In the genomic region with DNA sequence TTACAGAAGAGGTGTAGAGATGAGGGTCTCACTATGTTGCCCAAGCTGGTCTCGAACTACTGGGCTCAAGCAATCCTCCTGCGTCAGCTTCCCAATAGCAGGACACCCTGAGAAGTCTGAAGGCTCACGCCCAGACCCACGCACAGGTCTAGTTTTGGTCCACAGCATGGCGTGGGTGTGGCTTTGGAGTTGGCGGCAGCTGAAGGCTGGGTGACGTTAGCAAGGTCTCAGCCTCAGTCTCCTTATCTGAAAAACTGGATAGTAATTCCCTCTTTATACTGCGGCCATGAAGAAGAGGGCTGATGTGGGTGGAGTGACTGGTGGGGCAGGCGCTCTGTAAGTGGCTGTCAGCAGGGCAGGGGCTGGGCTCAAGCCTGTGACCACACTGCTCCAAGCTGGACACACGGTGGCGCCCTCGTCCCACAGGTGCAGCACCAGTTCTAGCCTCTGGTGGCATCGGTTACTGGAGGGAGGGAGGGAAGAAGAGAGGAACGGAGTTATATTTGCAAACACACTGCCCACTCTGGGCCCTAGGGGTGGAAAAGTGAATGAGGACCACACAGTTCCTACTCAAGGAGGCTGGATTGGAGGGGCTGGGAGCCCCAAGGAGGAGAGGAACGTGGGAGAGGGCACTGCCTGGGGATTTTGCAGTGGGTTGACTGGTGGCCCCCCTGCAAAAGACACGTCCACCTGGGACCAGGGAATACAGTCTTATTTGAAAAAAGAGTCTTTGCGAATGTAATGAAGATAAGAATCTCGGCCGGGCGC, we compare ENCODE assay signal across 1 cellular context.
A peak's percentile ranks its signal among the peaks of the same experiment; 100 is the strongest.
TF ChIP-seq lines count a peak whose summit lies in the region.

No MANE protein-coding gene starts in this region.

TF ChIP-seq in HEK293, 187 proteins besides CTCF, POLR2A, EP300 and RAD21 (continued from another document and continues in another):
- TF ChIP-seq, protein P1, sequence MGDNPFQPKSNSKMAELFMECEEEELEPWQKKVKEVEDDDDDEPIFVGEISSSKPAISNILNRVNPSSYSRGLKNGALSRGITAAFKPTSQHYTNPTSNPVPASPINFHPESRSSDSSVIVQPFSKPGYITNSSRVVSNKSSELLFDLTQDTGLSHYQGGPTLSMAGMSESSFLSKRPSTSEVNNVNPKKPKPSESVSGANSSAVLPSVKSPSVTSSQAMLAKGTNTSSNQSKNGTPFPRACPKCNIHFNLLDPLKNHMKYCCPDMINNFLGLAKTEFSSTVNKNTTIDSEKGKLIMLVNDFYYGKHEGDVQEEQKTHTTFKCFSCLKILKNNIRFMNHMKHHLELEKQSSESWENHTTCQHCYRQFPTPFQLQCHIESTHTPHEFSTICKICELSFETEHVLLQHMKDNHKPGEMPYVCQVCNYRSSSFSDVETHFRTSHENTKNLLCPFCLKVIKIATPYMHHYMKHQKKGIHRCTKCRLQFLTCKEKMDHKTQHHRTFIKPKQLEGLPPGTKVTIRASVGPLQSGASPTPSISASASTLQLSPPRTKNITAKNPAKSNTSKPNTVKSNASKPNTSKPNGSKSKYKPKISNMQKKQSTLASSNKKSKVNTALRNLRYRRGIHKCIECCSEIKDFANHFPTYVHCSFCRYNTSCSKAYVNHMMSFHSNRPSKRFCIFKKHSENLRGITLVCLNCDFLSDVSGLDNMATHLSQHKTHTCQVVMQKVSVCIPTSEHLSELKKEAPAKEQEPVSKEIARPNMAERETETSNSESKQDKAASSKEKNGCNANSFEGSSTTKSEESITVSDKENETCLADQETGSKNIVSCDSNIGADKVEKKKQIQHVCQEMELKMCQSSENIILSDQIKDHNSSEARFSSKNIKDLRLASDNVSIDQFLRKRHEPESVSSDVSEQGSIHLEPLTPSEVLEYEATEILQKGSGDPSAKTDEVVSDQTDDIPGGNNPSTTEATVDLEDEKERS (tag by site-specific recombination; IDR thresholded peaks at IDR 0.05): no peak
- TF ChIP-seq ZNF24 (tag by site-specific recombination; IDR thresholded peaks at IDR 0.05) (peak; percentile 16; the same call in 1 of the 2 replicates), ZNF660 (tag by site-specific recombination; IDR thresholded peaks at IDR 0.05) (peak; percentile 78; the same call in 1 of the 2 replicates), ZBTB8A (tag by site-specific recombination; IDR thresholded peaks at IDR 0.05) (peak; percentile 48), ZNF701 (tag by site-specific recombination; IDR thresholded peaks at IDR 0.05) (no peak), YY2 (tag by site-specific recombination; IDR thresholded peaks at IDR 0.05) (no peak), GFI1B (tag by site-specific recombination; IDR thresholded peaks at IDR 0.05) (no peak), SP2 (tag by site-specific recombination; IDR thresholded peaks at IDR 0.05) (peak; percentile 36), ZNF302 (tag by site-specific recombination; IDR thresholded peaks at IDR 0.05; ENCODE audit: low read depth) (no peak), MYNN (tag by site-specific recombination; IDR thresholded peaks at IDR 0.05; ENCODE audit: borderline replicate concordance) (no peak), ZNF548 (tag by site-specific recombination; IDR thresholded peaks at IDR 0.05) (no peak), ZNF785 (tag by site-specific recombination; IDR thresholded peaks at IDR 0.05) (no peak), ZIC2 (tag by site-specific recombination; IDR thresholded peaks at IDR 0.05) (no peak), REPIN1 (tag by site-specific recombination; IDR thresholded peaks at IDR 0.05; ENCODE audit: low read depth) (no peak), KLF7 (tag by site-specific recombination; IDR thresholded peaks at IDR 0.05; ENCODE audit: borderline replicate concordance) (no peak), ZBTB20 (tag by site-specific recombination; IDR thresholded peaks at IDR 0.05) (0 out of 2 replicates have a peak, but pooled peaks have one; percentile 7), ZNF621 (tag by site-specific recombination; IDR thresholded peaks at IDR 0.05) (no peak), TRIM28 (IDR thresholded peaks at IDR 0.05; ENCODE audit: borderline replicate concordance, low read length) (0 out of 2 replicates have a peak, but pooled peaks have one; percentile 16), ZNF335 (tag by site-specific recombination; conservative IDR thresholded peaks at IDR 0.05) (peak; percentile 18; the same call in 1 of the 2 replicates), ZNF133 (tag by site-specific recombination; IDR thresholded peaks at IDR 0.05) (no peak), KLF8 (tag by site-specific recombination; IDR thresholded peaks at IDR 0.05) (peak; percentile 68; the same call in 1 of the 2 replicates), SETDB1 (IDR thresholded peaks at IDR 0.05; ENCODE audit: insufficient read length, low read length) (no peak), ZNF2 (tag by site-specific recombination; IDR thresholded peaks at IDR 0.05) (peak; percentile 91), ZFHX2 (tag by site-specific recombination; conservative IDR thresholded peaks at IDR 0.05) (peak; percentile 92), SCRT1 (tag by site-specific recombination; IDR thresholded peaks at IDR 0.05; ENCODE audit: borderline replicate concordance) (no peak; the same call in 1 of the 2 replicates), ZNF585B (tag by site-specific recombination; IDR thresholded peaks at IDR 0.05) (no peak), ZNF433 (tag by site-specific recombination; IDR thresholded peaks at IDR 0.05; ENCODE audit: low read depth) (no peak), ZNF707 (tag by site-specific recombination; IDR thresholded peaks at IDR 0.05) (no peak), ZNF596 (tag by site-specific recombination; IDR thresholded peaks at IDR 0.05) (no peak), ZNF138 (tag by site-specific recombination; IDR thresholded peaks at IDR 0.05; ENCODE audit: borderline replicate concordance) (no peak), ZSCAN23 (tag by site-specific recombination; IDR thresholded peaks at IDR 0.05) (no peak), RBAK (tag by site-specific recombination; IDR thresholded peaks at IDR 0.05) (no peak)
- TF ChIP-seq, protein P2, sequence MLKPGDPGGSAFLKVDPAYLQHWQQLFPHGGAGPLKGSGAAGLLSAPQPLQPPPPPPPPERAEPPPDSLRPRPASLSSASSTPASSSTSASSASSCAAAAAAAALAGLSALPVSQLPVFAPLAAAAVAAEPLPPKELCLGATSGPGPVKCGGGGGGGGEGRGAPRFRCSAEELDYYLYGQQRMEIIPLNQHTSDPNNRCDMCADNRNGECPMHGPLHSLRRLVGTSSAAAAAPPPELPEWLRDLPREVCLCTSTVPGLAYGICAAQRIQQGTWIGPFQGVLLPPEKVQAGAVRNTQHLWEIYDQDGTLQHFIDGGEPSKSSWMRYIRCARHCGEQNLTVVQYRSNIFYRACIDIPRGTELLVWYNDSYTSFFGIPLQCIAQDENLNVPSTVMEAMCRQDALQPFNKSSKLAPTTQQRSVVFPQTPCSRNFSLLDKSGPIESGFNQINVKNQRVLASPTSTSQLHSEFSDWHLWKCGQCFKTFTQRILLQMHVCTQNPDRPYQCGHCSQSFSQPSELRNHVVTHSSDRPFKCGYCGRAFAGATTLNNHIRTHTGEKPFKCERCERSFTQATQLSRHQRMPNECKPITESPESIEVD (tag by site-specific recombination; IDR thresholded peaks at IDR 0.05): no peak
- TF ChIP-seq, protein P3, sequence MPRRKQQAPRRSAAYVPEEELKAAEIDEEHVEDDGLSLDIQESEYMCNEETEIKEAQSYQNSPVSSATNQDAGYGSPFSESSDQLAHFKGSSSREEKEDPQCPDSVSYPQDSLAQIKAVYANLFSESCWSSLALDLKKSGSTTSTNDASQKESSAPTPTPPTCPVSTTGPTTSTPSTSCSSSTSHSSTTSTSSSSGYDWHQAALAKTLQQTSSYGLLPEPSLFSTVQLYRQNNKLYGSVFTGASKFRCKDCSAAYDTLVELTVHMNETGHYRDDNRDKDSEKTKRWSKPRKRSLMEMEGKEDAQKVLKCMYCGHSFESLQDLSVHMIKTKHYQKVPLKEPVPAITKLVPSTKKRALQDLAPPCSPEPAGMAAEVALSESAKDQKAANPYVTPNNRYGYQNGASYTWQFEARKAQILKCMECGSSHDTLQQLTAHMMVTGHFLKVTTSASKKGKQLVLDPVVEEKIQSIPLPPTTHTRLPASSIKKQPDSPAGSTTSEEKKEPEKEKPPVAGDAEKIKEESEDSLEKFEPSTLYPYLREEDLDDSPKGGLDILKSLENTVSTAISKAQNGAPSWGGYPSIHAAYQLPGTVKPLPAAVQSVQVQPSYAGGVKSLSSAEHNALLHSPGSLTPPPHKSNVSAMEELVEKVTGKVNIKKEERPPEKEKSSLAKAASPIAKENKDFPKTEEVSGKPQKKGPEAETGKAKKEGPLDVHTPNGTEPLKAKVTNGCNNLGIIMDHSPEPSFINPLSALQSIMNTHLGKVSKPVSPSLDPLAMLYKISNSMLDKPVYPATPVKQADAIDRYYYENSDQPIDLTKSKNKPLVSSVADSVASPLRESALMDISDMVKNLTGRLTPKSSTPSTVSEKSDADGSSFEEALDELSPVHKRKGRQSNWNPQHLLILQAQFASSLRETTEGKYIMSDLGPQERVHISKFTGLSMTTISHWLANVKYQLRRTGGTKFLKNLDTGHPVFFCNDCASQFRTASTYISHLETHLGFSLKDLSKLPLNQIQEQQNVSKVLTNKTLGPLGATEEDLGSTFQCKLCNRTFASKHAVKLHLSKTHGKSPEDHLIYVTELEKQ (tag by site-specific recombination; IDR thresholded peaks at IDR 0.05; ENCODE audit: borderline replicate concordance): no peak
- TF ChIP-seq, protein P4, sequence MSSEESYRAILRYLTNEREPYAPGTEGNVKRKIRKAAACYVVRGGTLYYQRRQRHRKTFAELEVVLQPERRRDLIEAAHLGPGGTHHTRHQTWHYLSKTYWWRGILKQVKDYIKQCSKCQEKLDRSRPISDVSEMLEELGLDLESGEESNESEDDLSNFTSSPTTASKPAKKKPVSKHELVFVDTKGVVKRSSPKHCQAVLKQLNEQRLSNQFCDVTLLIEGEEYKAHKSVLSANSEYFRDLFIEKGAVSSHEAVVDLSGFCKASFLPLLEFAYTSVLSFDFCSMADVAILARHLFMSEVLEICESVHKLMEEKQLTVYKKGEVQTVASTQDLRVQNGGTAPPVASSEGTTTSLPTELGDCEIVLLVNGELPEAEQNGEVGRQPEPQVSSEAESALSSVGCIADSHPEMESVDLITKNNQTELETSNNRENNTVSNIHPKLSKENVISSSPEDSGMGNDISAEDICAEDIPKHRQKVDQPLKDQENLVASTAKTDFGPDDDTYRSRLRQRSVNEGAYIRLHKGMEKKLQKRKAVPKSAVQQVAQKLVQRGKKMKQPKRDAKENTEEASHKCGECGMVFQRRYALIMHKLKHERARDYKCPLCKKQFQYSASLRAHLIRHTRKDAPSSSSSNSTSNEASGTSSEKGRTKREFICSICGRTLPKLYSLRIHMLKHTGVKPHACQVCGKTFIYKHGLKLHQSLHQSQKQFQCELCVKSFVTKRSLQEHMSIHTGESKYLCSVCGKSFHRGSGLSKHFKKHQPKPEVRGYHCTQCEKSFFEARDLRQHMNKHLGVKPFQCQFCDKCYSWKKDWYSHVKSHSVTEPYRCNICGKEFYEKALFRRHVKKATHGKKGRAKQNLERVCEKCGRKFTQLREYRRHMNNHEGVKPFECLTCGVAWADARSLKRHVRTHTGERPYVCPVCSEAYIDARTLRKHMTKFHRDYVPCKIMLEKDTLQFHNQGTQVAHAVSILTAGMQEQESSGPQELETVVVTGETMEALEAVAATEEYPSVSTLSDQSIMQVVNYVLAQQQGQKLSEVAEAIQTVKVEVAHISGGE (tag by site-specific recombination; conservative IDR thresholded peaks at IDR 0.05; ENCODE audit: low read depth): peak; percentile 93
- TF ChIP-seq, protein P5, sequence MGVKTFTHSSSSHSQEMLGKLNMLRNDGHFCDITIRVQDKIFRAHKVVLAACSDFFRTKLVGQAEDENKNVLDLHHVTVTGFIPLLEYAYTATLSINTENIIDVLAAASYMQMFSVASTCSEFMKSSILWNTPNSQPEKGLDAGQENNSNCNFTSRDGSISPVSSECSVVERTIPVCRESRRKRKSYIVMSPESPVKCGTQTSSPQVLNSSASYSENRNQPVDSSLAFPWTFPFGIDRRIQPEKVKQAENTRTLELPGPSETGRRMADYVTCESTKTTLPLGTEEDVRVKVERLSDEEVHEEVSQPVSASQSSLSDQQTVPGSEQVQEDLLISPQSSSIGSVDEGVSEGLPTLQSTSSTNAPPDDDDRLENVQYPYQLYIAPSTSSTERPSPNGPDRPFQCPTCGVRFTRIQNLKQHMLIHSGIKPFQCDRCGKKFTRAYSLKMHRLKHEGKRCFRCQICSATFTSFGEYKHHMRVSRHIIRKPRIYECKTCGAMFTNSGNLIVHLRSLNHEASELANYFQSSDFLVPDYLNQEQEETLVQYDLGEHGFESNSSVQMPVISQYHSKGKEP (tag by site-specific recombination; IDR thresholded peaks at IDR 0.05): no peak
- TF ChIP-seq, protein P6, sequence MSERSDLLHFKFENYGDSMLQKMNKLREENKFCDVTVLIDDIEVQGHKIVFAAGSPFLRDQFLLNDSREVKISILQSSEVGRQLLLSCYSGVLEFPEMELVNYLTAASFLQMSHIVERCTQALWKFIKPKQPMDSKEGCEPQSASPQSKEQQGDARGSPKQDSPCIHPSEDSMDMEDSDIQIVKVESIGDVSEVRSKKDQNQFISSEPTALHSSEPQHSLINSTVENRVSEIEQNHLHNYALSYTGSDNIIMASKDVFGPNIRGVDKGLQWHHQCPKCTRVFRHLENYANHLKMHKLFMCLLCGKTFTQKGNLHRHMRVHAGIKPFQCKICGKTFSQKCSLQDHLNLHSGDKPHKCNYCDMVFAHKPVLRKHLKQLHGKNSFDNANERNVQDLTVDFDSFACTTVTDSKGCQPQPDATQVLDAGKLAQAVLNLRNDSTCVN (tag by site-specific recombination; optimal IDR thresholded peaks at IDR 0.05): peak; percentile 25
- TF ChIP-seq, protein P7, sequence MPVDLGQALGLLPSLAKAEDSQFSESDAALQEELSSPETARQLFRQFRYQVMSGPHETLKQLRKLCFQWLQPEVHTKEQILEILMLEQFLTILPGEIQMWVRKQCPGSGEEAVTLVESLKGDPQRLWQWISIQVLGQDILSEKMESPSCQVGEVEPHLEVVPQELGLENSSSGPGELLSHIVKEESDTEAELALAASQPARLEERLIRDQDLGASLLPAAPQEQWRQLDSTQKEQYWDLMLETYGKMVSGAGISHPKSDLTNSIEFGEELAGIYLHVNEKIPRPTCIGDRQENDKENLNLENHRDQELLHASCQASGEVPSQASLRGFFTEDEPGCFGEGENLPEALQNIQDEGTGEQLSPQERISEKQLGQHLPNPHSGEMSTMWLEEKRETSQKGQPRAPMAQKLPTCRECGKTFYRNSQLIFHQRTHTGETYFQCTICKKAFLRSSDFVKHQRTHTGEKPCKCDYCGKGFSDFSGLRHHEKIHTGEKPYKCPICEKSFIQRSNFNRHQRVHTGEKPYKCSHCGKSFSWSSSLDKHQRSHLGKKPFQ (tag by site-specific recombination; IDR thresholded peaks at IDR 0.05): no peak
- TF ChIP-seq, protein P8, sequence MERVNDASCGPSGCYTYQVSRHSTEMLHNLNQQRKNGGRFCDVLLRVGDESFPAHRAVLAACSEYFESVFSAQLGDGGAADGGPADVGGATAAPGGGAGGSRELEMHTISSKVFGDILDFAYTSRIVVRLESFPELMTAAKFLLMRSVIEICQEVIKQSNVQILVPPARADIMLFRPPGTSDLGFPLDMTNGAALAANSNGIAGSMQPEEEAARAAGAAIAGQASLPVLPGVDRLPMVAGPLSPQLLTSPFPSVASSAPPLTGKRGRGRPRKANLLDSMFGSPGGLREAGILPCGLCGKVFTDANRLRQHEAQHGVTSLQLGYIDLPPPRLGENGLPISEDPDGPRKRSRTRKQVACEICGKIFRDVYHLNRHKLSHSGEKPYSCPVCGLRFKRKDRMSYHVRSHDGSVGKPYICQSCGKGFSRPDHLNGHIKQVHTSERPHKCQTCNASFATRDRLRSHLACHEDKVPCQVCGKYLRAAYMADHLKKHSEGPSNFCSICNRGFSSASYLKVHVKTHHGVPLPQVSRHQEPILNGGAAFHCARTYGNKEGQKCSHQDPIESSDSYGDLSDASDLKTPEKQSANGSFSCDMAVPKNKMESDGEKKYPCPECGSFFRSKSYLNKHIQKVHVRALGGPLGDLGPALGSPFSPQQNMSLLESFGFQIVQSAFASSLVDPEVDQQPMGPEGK (tag by site-specific recombination; IDR thresholded peaks at IDR 0.05): peak; percentile 74
